18 cellular contexts compared by ENCODE assay signal in the genomic region with DNA sequence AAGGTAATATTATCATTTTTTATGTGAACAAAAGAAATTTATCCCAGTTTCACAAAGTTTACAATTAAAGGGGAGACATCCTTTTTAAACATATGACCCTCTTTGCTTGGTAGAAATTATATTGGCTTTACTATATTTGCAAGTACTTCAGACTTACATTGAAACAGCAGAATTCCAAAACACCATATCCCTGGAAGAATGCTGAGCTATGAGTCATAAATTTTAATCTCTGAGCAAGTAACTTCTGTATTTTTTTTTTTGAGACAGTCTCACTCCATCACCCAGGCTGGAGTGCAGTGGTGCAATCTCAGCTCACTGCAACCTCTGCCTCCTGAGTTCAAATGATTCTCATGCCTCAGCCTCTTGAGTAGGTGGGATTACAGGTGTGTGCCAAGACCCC.
DNase-seq lines count a peak whose midpoint lies in the region; ATAC-seq and TF ChIP-seq lines count a peak whose summit lies in the region.
"Had no signal": no experiment of that assay in that cellular context is flagged by ENCODE, and none has a peak within 500 bp of the region (broad histone marks: within the 10 kb centered on the region; RNA-seq: fewer than 3 reads in every experiment).

No MANE protein-coding gene starts in this region.

- ATAC-seq in IMR-90 (ENCODE audit: low read depth) = peak; percentile 76
- no peak for ATAC-seq in HG03378 (IDR thresholded peaks at IDR 0.05; ENCODE audit: unreplicated experiment)
- no peak for ATAC-seq in HG02571 (IDR thresholded peaks at IDR 0.05; ENCODE audit: unreplicated experiment)
- ATAC-seq in stimulated activated naive B cell treated with anti-CD40 and anti-IgM and Interleukin-4, amounts not matched to agents 10 μg/mL and 1 μg/mL and 100 μg/mL, for 72 hours (replicated peaks) = no peak
- ATAC-seq: left lobe of liver, sciatic nerve had no signal

- H3K27ac Mint-ChIP-seq in stimulated activated naive B cell treated with anti-CD40 and anti-IgM and Interleukin-4, amounts not matched to agents 10 μg/mL and 1 μg/mL and 100 μg/mL, for 72 hours = no peak overlapping the region
- H3K27ac Mint-ChIP-seq: activated naive CD4-positive, alpha-beta T cell treated with anti-CD3 and anti-CD28 coated beads, Interleukin-2, amount 10 ng/mL, durations not matched to agents 7 days and 5 days had no signal

- POLR2A ChIA-PET in IMR-90 (lab: Charles Lee; ENCODE audit: unreplicated experiment) = no interaction called here

- no peak for TF ChIP-seq CTCF in AG09309 (IDR thresholded peaks at IDR 0.05; ENCODE audit: control insufficient read depth, insufficient read depth, low read depth, low read length, missing control alignments)
- TF ChIP-seq CTCF in IMR-90 (conservative IDR thresholded peaks at IDR 0.05; ENCODE audit: low read depth, low read length) = no peak
- no peak for TF ChIP-seq CTCF in cardiac fibroblast (IDR thresholded peaks at IDR 0.05; ENCODE audit: low read depth, low read length)

- in situ Hi-C loops in IMR-90 (cut with MboI; ENCODE audit: low sequenced_read_pairs) = no loop called here

- no peak overlapping the region for H3K56ac ChIP-seq in IMR-90 (ENCODE audit: extremely low read depth, insufficient read depth, low read length)

- H2AFZ ChIP-seq in IMR-90 (replicated peaks; ENCODE audit: low read length, poor library complexity) = no peak overlapping the region

- intact Hi-C loops in IMR-90 (cut with micrococcal nuclease) = no loop called here

- no peak overlapping the region for H2BK15ac ChIP-seq in IMR-90 (ENCODE audit: low read depth, low read length)

- no peak overlapping the region for H3K27ac ChIP-seq in IMR-90 (ENCODE audit: insufficient read depth, low read length)
- H3K27ac ChIP-seq: esophagus squamous epithelium, uterus had no signal

- dilution Hi-C loops in IMR-90 (cut with HindIII; ENCODE audit: low sequenced_read_pairs, unreplicated experiment) = no loop called here

- peaks cover 2 to 3% of the 10 kb centered on the region in 2 donors for H3K9me3 Mint-ChIP-seq in stimulated activated naive B cell treated with anti-CD40 and anti-IgM and Interleukin-4, amounts not matched to agents 10 μg/mL and 1 μg/mL and 100 μg/mL, for 72 hours
- H3K9me3 Mint-ChIP-seq: activated naive CD4-positive, alpha-beta T cell treated with anti-CD3 and anti-CD28 coated beads, Interleukin-2, amount 10 ng/mL, durations not matched to agents 7 days and 5 days had no signal

- DNase-seq in AG09309 (ENCODE audit: low read depth) = peak; percentile 16
- DNase-seq in IMR-90 = peak; percentile 76
- DNase-seq in cardiac fibroblast (ENCODE audit: low read depth in 2 of 2) = peak; percentile 53 to 64
- DNase-seq in kidney tubule cell (ENCODE audit: low spot score) = peak; percentile 19
- DNase-seq in NCI-H345 (lab: John Stamatoyannopoulos, UW) = no peak
- DNase-seq in stimulated activated naive B cell treated with anti-CD40 and anti-IgM and Interleukin-4, amounts not matched to agents 10 μg/mL and 1 μg/mL and 100 μg/mL, for 72 hours = no peak
- DNase-seq: activated CD4-positive, alpha-beta T cell treated with anti-CD3 and anti-CD28 coated beads, Interleukin-2, amount 50 U/mL, for 1 hour; activated naive CD4-positive, alpha-beta T cell treated with anti-CD3 and anti-CD28 coated beads, Interleukin-2, amount 10 ng/mL, durations not matched to agents 7 days and 5 days; activated T-cell treated with anti-CD3 and anti-CD28 coated beads for 4 hours; esophagus squamous epithelium; NCI-H187 treated with DMSO at 0.1 percent for 48 hours; NCI-H446 treated with DMSO at 0.1 percent for 48 hours; stimulated activated CD4-positive, alpha-beta T cell treated with anti-CD3 and anti-CD28 coated beads, Interleukin-1b, Interleukin-23, amount 100 ng/mL, for 48 hours; uterus had no signal

- H3K4me1 Mint-ChIP-seq in stimulated activated naive B cell treated with anti-CD40 and anti-IgM and Interleukin-4, amounts not matched to agents 10 μg/mL and 1 μg/mL and 100 μg/mL, for 72 hours = no peaks in the 10 kb centered on the region
- H3K4me1 Mint-ChIP-seq: activated naive CD4-positive, alpha-beta T cell treated with anti-CD3 and anti-CD28 coated beads, Interleukin-2, amount 10 ng/mL, durations not matched to agents 7 days and 5 days had no signal

- no peak overlapping the region for H3K4me2 ChIP-seq in IMR-90 (ENCODE audit: low read depth, low read length)

- no TSS peak for BruUV-seq in IMR-90 (replicated peaks; lab: Mats Ljungman, UMichigan)

- CTCF ChIA-PET in IMR-90 (lab: Yijun Ruan, JAX) = interaction anchor here (0.6 kb wide), 1 partner anchor 173 kb away, joined by 3 read pairs; no protein-coding TSS in a partner anchor

- no peak for TF ChIP-seq RAD21 in IMR-90 (IDR thresholded peaks at IDR 0.05; ENCODE audit: low read length)

- H3K4me1 ChIP-seq in IMR-90 (ENCODE audit: control insufficient read depth, insufficient read depth, low read length) = no peaks in the 10 kb centered on the region
- H3K4me1 ChIP-seq: esophagus squamous epithelium, uterus had no signal

- H3K27me3 ChIP-seq in IMR-90 (ENCODE audit: control insufficient read depth, insufficient read depth, low read length) = no peaks in the 10 kb centered on the region
- H3K27me3 ChIP-seq: esophagus squamous epithelium, uterus had no signal

- H3K36me3 Mint-ChIP-seq in stimulated activated naive B cell treated with anti-CD40 and anti-IgM and Interleukin-4, amounts not matched to agents 10 μg/mL and 1 μg/mL and 100 μg/mL, for 72 hours = peaks cover 11 to 21% of the 10 kb centered on the region in 2 donors
- H3K36me3 Mint-ChIP-seq: activated naive CD4-positive, alpha-beta T cell treated with anti-CD3 and anti-CD28 coated beads, Interleukin-2, amount 10 ng/mL, durations not matched to agents 7 days and 5 days had no signal

- no peaks in the 10 kb centered on the region for H3K9me3 ChIP-seq in IMR-90 (ENCODE audit: control insufficient read depth, insufficient read depth, low read length)
- H3K9me3 ChIP-seq: esophagus squamous epithelium, uterus had no signal

- no peak overlapping the region for H4K5ac ChIP-seq in IMR-90 (ENCODE audit: low read depth, low read length)

- no peak overlapping the region for H2BK5ac ChIP-seq in IMR-90 (ENCODE audit: low read depth, low read length, poor library complexity, severe bottlenecking)

- H3K4ac ChIP-seq in IMR-90 (ENCODE audit: low read depth, low read length) = no peak overlapping the region

- no peaks in the 10 kb centered on the region for H4K20me1 ChIP-seq in IMR-90 (ENCODE audit: insufficient read depth, low read length)

- H3K4me3 Mint-ChIP-seq in stimulated activated naive B cell treated with anti-CD40 and anti-IgM and Interleukin-4, amounts not matched to agents 10 μg/mL and 1 μg/mL and 100 μg/mL, for 72 hours = no peak overlapping the region
- H3K4me3 Mint-ChIP-seq: activated naive CD4-positive, alpha-beta T cell treated with anti-CD3 and anti-CD28 coated beads, Interleukin-2, amount 10 ng/mL, durations not matched to agents 7 days and 5 days had no signal

- no peaks in the 10 kb centered on the region for H3K9me1 ChIP-seq in IMR-90 (ENCODE audit: insufficient read depth, low read length)

- no peak overlapping the region for H3K14ac ChIP-seq in IMR-90 (replicated peaks; ENCODE audit: low read depth, low read length)

- no peak overlapping the region for H3K18ac ChIP-seq in IMR-90 (ENCODE audit: low read depth, low read length)

- no peak overlapping the region for H3K4me3 ChIP-seq in AG09309 (ENCODE audit: control insufficient read depth, low read depth, low read length)
- no peak overlapping the region for H3K4me3 ChIP-seq in IMR-90 (ENCODE audit: insufficient read depth, low read depth, low read length)
- no peak overlapping the region for H3K4me3 ChIP-seq in cardiac fibroblast (replicated peaks in 1 of 2; ENCODE audit: low read depth in 2 of 2, low read length in 2 of 2)
- H3K4me3 ChIP-seq: esophagus squamous epithelium, uterus had no signal

- H2BK20ac ChIP-seq in IMR-90 (ENCODE audit: low read depth, low read length) = no peak overlapping the region

- no peaks in the 10 kb centered on the region for H3K27me3 Mint-ChIP-seq in stimulated activated naive B cell treated with anti-CD40 and anti-IgM and Interleukin-4, amounts not matched to agents 10 μg/mL and 1 μg/mL and 100 μg/mL, for 72 hours
- H3K27me3 Mint-ChIP-seq: activated naive CD4-positive, alpha-beta T cell treated with anti-CD3 and anti-CD28 coated beads, Interleukin-2, amount 10 ng/mL, durations not matched to agents 7 days and 5 days had no signal

- no peak overlapping the region for H4K8ac ChIP-seq in IMR-90 (ENCODE audit: low read depth in 2 of 2, low read length in 2 of 2)

- H2AK5ac ChIP-seq in IMR-90 (ENCODE audit: low read depth, low read length) = no peak overlapping the region

- H3K9ac ChIP-seq in IMR-90 (ENCODE audit: low read depth, low read length) = no peak overlapping the region

- H2AK9ac ChIP-seq in IMR-90 (replicated peaks; ENCODE audit: low read depth, low read length, poor library complexity) = no peak overlapping the region

- H3K36me3 ChIP-seq in IMR-90 (ENCODE audit: control insufficient read depth, insufficient read depth, low read length) = no peaks in the 10 kb centered on the region
- H3K36me3 ChIP-seq: esophagus squamous epithelium, uterus had no signal

- no peak overlapping the region for H2BK120ac ChIP-seq in IMR-90 (ENCODE audit: low read depth, low read length)

- no peak overlapping the region for H4K91ac ChIP-seq in IMR-90 (ENCODE audit: insufficient read depth, low read depth, low read length)

- no peaks in the 10 kb centered on the region for H3K79me1 ChIP-seq in IMR-90 (ENCODE audit: low read depth in 1 of 2, low read length in 2 of 2)

- no peak overlapping the region for H3K23ac ChIP-seq in IMR-90 (ENCODE audit: low read depth, low read length)

- TF ChIP-seq POLR2A in IMR-90 (IDR thresholded peaks at IDR 0.05; ENCODE audit: low read depth, low read length) = no peak

TF ChIP-seq in IMR-90, 13 proteins besides CTCF, POLR2A, EP300 and RAD21 (continues in another document):
- peak; percentile 4; the same call in 1 of the 2 replicates for TF ChIP-seq FOS (IDR thresholded peaks at IDR 0.05; ENCODE audit: low read depth, low read length)
- no peak for TF ChIP-seq CHD1 (IDR thresholded peaks at IDR 0.05; ENCODE audit: low read depth, low read length)
- no peak for TF ChIP-seq MXI1 (IDR thresholded peaks at IDR 0.05; ENCODE audit: borderline replicate concordance, low read depth, low read length)
- TF ChIP-seq, protein P1, sequence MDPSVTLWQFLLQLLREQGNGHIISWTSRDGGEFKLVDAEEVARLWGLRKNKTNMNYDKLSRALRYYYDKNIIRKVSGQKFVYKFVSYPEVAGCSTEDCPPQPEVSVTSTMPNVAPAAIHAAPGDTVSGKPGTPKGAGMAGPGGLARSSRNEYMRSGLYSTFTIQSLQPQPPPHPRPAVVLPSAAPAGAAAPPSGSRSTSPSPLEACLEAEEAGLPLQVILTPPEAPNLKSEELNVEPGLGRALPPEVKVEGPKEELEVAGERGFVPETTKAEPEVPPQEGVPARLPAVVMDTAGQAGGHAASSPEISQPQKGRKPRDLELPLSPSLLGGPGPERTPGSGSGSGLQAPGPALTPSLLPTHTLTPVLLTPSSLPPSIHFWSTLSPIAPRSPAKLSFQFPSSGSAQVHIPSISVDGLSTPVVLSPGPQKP (IDR thresholded peaks at IDR 0.05; ENCODE audit: borderline replicate concordance, low read depth, low read length) = no peak
- no peak for TF ChIP-seq SMC3 (IDR thresholded peaks at IDR 0.05; ENCODE audit: low read depth, low read length)
- no peak for TF ChIP-seq RFX5 (IDR thresholded peaks at IDR 0.05; ENCODE audit: low read depth, low read length)

Comparison
In these comparisons a context has a peak if more than half of its experiments do, and no peak if none do; other contexts are left out.
1. DNase-seq: peak in AG09309 (single experiment), IMR-90 (single experiment), cardiac fibroblast (2 of 2) and kidney tubule cell (single experiment); none in NCI-H345 (single experiment) and stimulated activated naive B cell treated with anti-CD40 and anti-IgM and Interleukin-4, amounts not matched to agents 10 μg/mL and 1 μg/mL and 100 μg/mL, for 72 hours (single experiment).